In genomic region chr9:128481561-128481960, GRCh38 we compare ENCODE assay signal across 29 cellular contexts.
"Had no signal": no experiment of that assay in that cellular context is flagged by ENCODE, and none has a peak within 500 bp of the region (broad histone marks: within the 10 kb centered on the region; RNA-seq: fewer than 3 reads in every experiment).

No MANE protein-coding gene starts in this region.

- H3K9me3 ChIP-seq: gastrocnemius medialis, left lung, stomach, testis, tibial nerve, upper lobe of left lung had no signal

- H3K27ac Mint-ChIP-seq: nephron; neural progenitor cell; progenitor cell of endocrine pancreas; stimulated activated effector memory CD8-positive, alpha-beta T cell treated with anti-CD3 and anti-CD28 coated beads, Interleukin-12 subunit alpha, Interleukin-12 subunit beta, amount 100 ng/mL, for 72 hours had no signal

- H2AFZ ChIP-seq: neural progenitor cell, parathyroid adenoma had no signal

- H3K4me3 ChIP-seq: coronary artery, gastrocnemius medialis, left lung, neural progenitor cell, smooth muscle cell, stomach, testis, tibial nerve, upper lobe of left lung had no signal

- H3K27me3 Mint-ChIP-seq: naive thymus-derived CD4-positive, alpha-beta T cell; progenitor cell of endocrine pancreas had no signal

- H3K9ac ChIP-seq: neural progenitor cell, parathyroid adenoma had no signal

- H3K36me3 ChIP-seq: neural progenitor cell had no signal

- ATAC-seq: esophagus mucosa; gastrocnemius medialis; left cardiac atrium; left lung; naive thymus-derived CD4-positive, alpha-beta T cell; sciatic nerve; stimulated activated effector memory CD8-positive, alpha-beta T cell treated with anti-CD3 and anti-CD28 coated beads, Interleukin-12 subunit alpha, Interleukin-12 subunit beta, amount 100 ng/mL, for 72 hours had no signal

- H3K27ac ChIP-seq: coronary artery, epithelial cell of prostate, gastrocnemius medialis, left lung, neural progenitor cell, parathyroid adenoma, stomach, testis, tibial nerve, upper lobe of left lung had no signal

- H3K27me3 ChIP-seq: gastrocnemius medialis, left lung, neural progenitor cell, stomach, testis, tibial nerve, upper lobe of left lung had no signal

- H3K79me2 ChIP-seq: parathyroid adenoma had no signal

- H3K4me2 ChIP-seq: neural progenitor cell, smooth muscle cell had no signal

- H3K4me1 ChIP-seq: gastrocnemius medialis, left lung, neural progenitor cell, parathyroid adenoma, stomach, testis, tibial nerve, upper lobe of left lung had no signal

- FAIRE-seq: endometrium, urothelium cell line had no signal

- H3K4me3 Mint-ChIP-seq: naive thymus-derived CD4-positive, alpha-beta T cell; nephron; neural progenitor cell; stimulated activated effector memory CD8-positive, alpha-beta T cell treated with anti-CD3 and anti-CD28 coated beads, Interleukin-12 subunit alpha, Interleukin-12 subunit beta, amount 100 ng/mL, for 72 hours had no signal

- H3K9me3 Mint-ChIP-seq: naive thymus-derived CD4-positive, alpha-beta T cell; nephron; neural progenitor cell; stimulated activated effector memory CD8-positive, alpha-beta T cell treated with anti-CD3 and anti-CD28 coated beads, Interleukin-12 subunit alpha, Interleukin-12 subunit beta, amount 100 ng/mL, for 72 hours had no signal

- H3K4me1 Mint-ChIP-seq: nephron; neural progenitor cell; stimulated activated effector memory CD8-positive, alpha-beta T cell treated with anti-CD3 and anti-CD28 coated beads, Interleukin-12 subunit alpha, Interleukin-12 subunit beta, amount 100 ng/mL, for 72 hours had no signal

- DNase-seq: dermis blood vessel endothelial cell; effector memory CD4-positive, alpha-beta T cell; foreskin fibroblast; gastrocnemius medialis; head of caudate nucleus; left cardiac atrium; left lung; mesendoderm; midbrain; naive thymus-derived CD4-positive, alpha-beta T cell; stimulated activated CD4-positive, alpha-beta T cell treated with anti-CD3 and anti-CD28 coated beads, Interleukin-2, amount 100 ng/mL, for 24 hours; stimulated activated CD4-positive, alpha-beta T cell treated with anti-CD3 and anti-CD28 coated beads, Interleukin-4, amount 100 ng/mL, for 24 hours; stimulated activated naive CD4-positive, alpha-beta T cell treated with Interleukin-2 at 50 U/mL for 16 hours; stomach; testis; upper lobe of left lung had no signal
